16 cellular contexts compared by ENCODE assay signal in the genomic region with DNA sequence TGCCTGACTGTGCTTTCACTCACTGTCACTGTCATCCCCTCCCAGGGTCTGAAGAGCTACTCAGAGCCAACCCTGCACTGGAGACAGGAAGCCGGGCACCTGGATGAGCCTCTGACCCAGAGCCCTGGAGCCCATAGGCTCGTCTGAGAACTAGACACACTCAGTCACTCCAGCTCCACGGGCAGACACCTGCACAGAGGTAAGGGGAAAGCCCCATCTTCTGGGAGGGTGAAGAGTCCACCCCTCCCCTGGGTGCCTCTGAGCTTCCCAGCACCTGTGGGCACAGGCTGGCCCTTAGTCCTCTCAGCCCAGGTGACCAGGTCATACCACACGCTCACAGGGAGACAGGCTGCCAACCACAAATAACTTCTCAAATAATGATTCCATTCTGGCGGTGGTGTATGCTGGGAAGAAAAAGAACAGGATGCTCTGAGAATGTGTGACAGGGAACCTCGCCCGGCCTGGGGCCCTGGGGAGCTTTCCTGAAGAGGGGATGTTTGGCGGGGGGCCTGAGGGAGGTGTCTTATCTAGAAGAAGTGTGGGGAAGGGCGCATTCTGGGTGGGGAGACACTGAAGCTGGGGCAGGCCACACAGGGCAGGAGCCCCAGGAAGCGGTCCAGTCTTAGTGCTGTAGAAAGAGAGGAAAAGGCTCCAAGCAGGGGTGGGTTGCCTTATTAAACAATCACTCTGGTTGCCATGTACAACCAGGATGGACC. TPM values are rescaled to one million over a fixed set of nuclear protein-coding genes. Genes with fewer than 3 reads are reported as not detected.
A peak's percentile ranks its signal among the peaks of the same experiment; 100 is the strongest.
DNase-seq lines count a peak whose midpoint lies in the region; ATAC-seq and TF ChIP-seq lines count a peak whose summit lies in the region.
"Had no signal": no experiment of that assay in that cellular context is flagged by ENCODE, and none has a peak within 500 bp of the region (broad histone marks: within the 10 kb centered on the region; RNA-seq: fewer than 3 reads in every experiment).

No MANE protein-coding gene starts in this region.

- in situ Hi-C loops in IMR-90 (cut with MboI; ENCODE audit: low sequenced_read_pairs), result no loop called here

- H4K8ac ChIP-seq in IMR-90 (ENCODE audit: low read depth in 2 of 2, low read length in 2 of 2), result no peak overlapping the region

- no peaks in the 10 kb centered on the region for H3K4me1 ChIP-seq in IMR-90 (ENCODE audit: control insufficient read depth, insufficient read depth, low read length)
- peaks cover 0 to 9% of the 10 kb centered on the region in 2 experiments; a peak in 1 of 4 replicates for H3K4me1 ChIP-seq in SK-N-SH (ENCODE audit: control insufficient read depth in 1 of 2, insufficient read depth in 2 of 2, low read depth in 1 of 2, low read length in 1 of 2)
- H3K4me1 ChIP-seq: Caco-2 had no signal

- no peak overlapping the region for H3K9ac ChIP-seq in IMR-90 (ENCODE audit: low read depth, low read length)
- no peak overlapping the region for H3K9ac ChIP-seq in SK-N-SH

- H2AFZ ChIP-seq in IMR-90 (replicated peaks; ENCODE audit: low read length, poor library complexity) (no peak overlapping the region), SK-N-SH (ENCODE audit: low read depth) (no peak overlapping the region)

- no peak overlapping the region for H3K18ac ChIP-seq in IMR-90 (ENCODE audit: low read depth, low read length)

- H2AK9ac ChIP-seq in IMR-90 (replicated peaks; ENCODE audit: low read depth, low read length, poor library complexity), result peak overlapping the region; percentile 55

- H3K56ac ChIP-seq in IMR-90 (ENCODE audit: extremely low read depth, insufficient read depth, low read length), result no peak overlapping the region

- H3K27me3 Mint-ChIP-seq in activated naive CD8-positive, alpha-beta T cell treated with anti-CD3 and anti-CD28 coated beads, Interleukin-2, amount 10 ng/mL, durations not matched to agents 7 days and 5 days, result no peaks in the 10 kb centered on the region
- H3K27me3 Mint-ChIP-seq in activated naive CD8-positive, alpha-beta T cell treated with anti-CD3 and anti-CD28 coated beads, Interleukin-2, amount 50 U/mL, for 24 hours, result no peaks in the 10 kb centered on the region
- H3K27me3 Mint-ChIP-seq in endothelial cell (ENCODE audit: unreplicated experiment) (peaks cover 12% of the 10 kb centered on the region), type B pancreatic cell (no peaks in the 10 kb centered on the region)

- DNase-seq in activated naive CD8-positive, alpha-beta T cell treated with anti-CD3 and anti-CD28 coated beads, Interleukin-2, amount 10 ng/mL, durations not matched to agents 7 days and 5 days, result no peak
- DNase-seq in activated naive CD8-positive, alpha-beta T cell treated with anti-CD3 and anti-CD28 coated beads, Interleukin-2, amount 50 U/mL, for 24 hours, result no peak
- no peak for DNase-seq in IMR-90
- DNase-seq in endothelial cell (ENCODE audit: low spot score), result no peak
- DNase-seq in type B pancreatic cell (ENCODE audit: extremely low spot score, unreplicated experiment), result no peak
- DNase-seq in SK-N-SH, result no peak
- no peak for DNase-seq in H4 (ENCODE audit: low spot score)
- DNase-seq: C1 segment of cervical spinal cord, Caco-2, GOT3, Karpas-422, NCI-H1105 treated with DMSO at 0.1 percent for 48 hours, NCI-H187, NCI-H446 treated with DMSO at 0.1 percent for 48 hours had no signal

- H2BK15ac ChIP-seq in IMR-90 (ENCODE audit: low read depth, low read length), result no peak overlapping the region

- peaks cover 2% of the 10 kb centered on the region; the same call in 1 of the 2 replicates for H3K36me3 ChIP-seq in IMR-90 (ENCODE audit: control insufficient read depth, insufficient read depth, low read length)
- H3K36me3 ChIP-seq in SK-N-SH (replicated peaks in 1 of 2; ENCODE audit: control insufficient read depth in 1 of 2, insufficient read depth in 2 of 2, low read length in 1 of 2), result no peaks in the 10 kb centered on the region

- H3K9me1 ChIP-seq in IMR-90 (ENCODE audit: insufficient read depth, low read length), result 0 out of 2 replicates have a peak, but pooled peaks cover 5% of the 10 kb centered on the region

- TF ChIP-seq POLR2A in IMR-90 (IDR thresholded peaks at IDR 0.05; ENCODE audit: low read depth, low read length), result no peak

- H3K9me2 ChIP-seq in SK-N-SH, result no peaks in the 10 kb centered on the region

- no peak overlapping the region for H4K5ac ChIP-seq in IMR-90 (ENCODE audit: low read depth, low read length)

- H2BK5ac ChIP-seq in IMR-90 (ENCODE audit: low read depth, low read length, poor library complexity, severe bottlenecking), result no peak overlapping the region

- POLR2A ChIA-PET in activated naive CD8-positive, alpha-beta T cell treated with anti-CD3 and anti-CD28 coated beads, Interleukin-2, amount 10 ng/mL, durations not matched to agents 7 days and 5 days (lab: Charles Lee), result no interaction called here
- POLR2A ChIA-PET in IMR-90 (lab: Charles Lee; ENCODE audit: unreplicated experiment), result no interaction called here
- POLR2A ChIA-PET in SK-N-SH (lab: Yijun Ruan, JAX), result no interaction called here

- H3K79me1 ChIP-seq in IMR-90 (ENCODE audit: low read depth in 1 of 2, low read length in 2 of 2), result peaks cover 0 to 2% of the 10 kb centered on the region in 2 experiments; a peak in 1 of 4 replicates

- no peak overlapping the region for H2AK5ac ChIP-seq in IMR-90 (ENCODE audit: low read depth, low read length)

- H4K20me1 ChIP-seq in IMR-90 (ENCODE audit: insufficient read depth, low read length) (no peaks in the 10 kb centered on the region), SK-N-SH (ENCODE audit: insufficient read depth) (no peaks in the 10 kb centered on the region)

- dilution Hi-C loops in IMR-90 (cut with HindIII; ENCODE audit: low sequenced_read_pairs, unreplicated experiment), result no loop called here

- peaks cover 26% of the 10 kb centered on the region for H3K4me1 Mint-ChIP-seq in activated naive CD8-positive, alpha-beta T cell treated with anti-CD3 and anti-CD28 coated beads, Interleukin-2, amount 10 ng/mL, durations not matched to agents 7 days and 5 days
- peaks cover 5% of the 10 kb centered on the region for H3K4me1 Mint-ChIP-seq in activated naive CD8-positive, alpha-beta T cell treated with anti-CD3 and anti-CD28 coated beads, Interleukin-2, amount 50 U/mL, for 24 hours
- H3K4me1 Mint-ChIP-seq in endothelial cell (ENCODE audit: unreplicated experiment), result peaks cover 15% of the 10 kb centered on the region
- H3K4me1 Mint-ChIP-seq in type B pancreatic cell (ENCODE audit: unreplicated experiment), result peaks cover 14% of the 10 kb centered on the region

- H3K27ac ChIP-seq in IMR-90 (ENCODE audit: insufficient read depth, low read length) (no peak overlapping the region), SK-N-SH (ENCODE audit: low read depth in 2 of 2, low read length in 1 of 2) (no peak overlapping the region)
- H3K27ac ChIP-seq: HL-60 had no signal

- no peaks in the 10 kb centered on the region for H3K79me2 ChIP-seq in SK-N-SH (ENCODE audit: insufficient read depth)

- H3K9me3 ChIP-seq in IMR-90 (ENCODE audit: control insufficient read depth, insufficient read depth, low read length) (no peaks in the 10 kb centered on the region), SK-N-SH (no peaks in the 10 kb centered on the region)
- H3K9me3 ChIP-seq: Caco-2 had no signal

- no peak overlapping the region for H3K23ac ChIP-seq in IMR-90 (ENCODE audit: low read depth, low read length)

- H3K4me2 ChIP-seq in IMR-90 (ENCODE audit: low read depth, low read length) (no peak overlapping the region), SK-N-SH (no peak overlapping the region)

- intact Hi-C loops in IMR-90 (cut with micrococcal nuclease), result no loop called here

- no peak overlapping the region for H4K91ac ChIP-seq in IMR-90 (ENCODE audit: insufficient read depth, low read depth, low read length)

- H3K14ac ChIP-seq in IMR-90 (replicated peaks; ENCODE audit: low read depth, low read length), result no peak overlapping the region

- no TSS peak for BruUV-seq in IMR-90 (replicated peaks; lab: Mats Ljungman, UMichigan)

- H3F3A ChIP-seq in SK-N-SH (replicated peaks; ENCODE audit: insufficient read depth), result no peaks in the 10 kb centered on the region

- 78% methylated on average over 4 of the region's 10 CpGs; no CpG with 5 or more reads in 1 of the 2 experiments for WGBS in IMR-90 (ENCODE audit: extremely low coverage in 2 of 2, insufficient read length in 1 of 2), 2 experiments
- 91% methylated on average over 9 of the region's 10 CpGs for WGBS in SK-N-SH (ENCODE audit: low lambda C conversion rate)

- H3K4ac ChIP-seq in IMR-90 (ENCODE audit: low read depth, low read length), result no peak overlapping the region

- H3K36me3 Mint-ChIP-seq in activated naive CD8-positive, alpha-beta T cell treated with anti-CD3 and anti-CD28 coated beads, Interleukin-2, amount 10 ng/mL, durations not matched to agents 7 days and 5 days, result peaks cover 2% of the 10 kb centered on the region
- H3K36me3 Mint-ChIP-seq in activated naive CD8-positive, alpha-beta T cell treated with anti-CD3 and anti-CD28 coated beads, Interleukin-2, amount 50 U/mL, for 24 hours (ENCODE audit: low read depth), result no peaks in the 10 kb centered on the region
- peaks cover 7% of the 10 kb centered on the region for H3K36me3 Mint-ChIP-seq in endothelial cell (ENCODE audit: low read depth, unreplicated experiment)
- H3K36me3 Mint-ChIP-seq in type B pancreatic cell, result peaks cover 5% of the 10 kb centered on the region

- H3K27me3 ChIP-seq in IMR-90 (ENCODE audit: control insufficient read depth, insufficient read depth, low read length) (no peaks in the 10 kb centered on the region), SK-N-SH (ENCODE audit: insufficient read depth) (no peaks in the 10 kb centered on the region)

- TF ChIP-seq RAD21 in IMR-90 (IDR thresholded peaks at IDR 0.05; ENCODE audit: low read length) (no peak), SK-N-SH (IDR thresholded peaks at IDR 0.05; ENCODE audit: low read length) (no peak)

- H2BK20ac ChIP-seq in IMR-90 (ENCODE audit: low read depth, low read length), result no peak overlapping the region

- no peaks in the 10 kb centered on the region for H3K9me3 Mint-ChIP-seq in activated naive CD8-positive, alpha-beta T cell treated with anti-CD3 and anti-CD28 coated beads, Interleukin-2, amount 10 ng/mL, durations not matched to agents 7 days and 5 days
- H3K9me3 Mint-ChIP-seq in activated naive CD8-positive, alpha-beta T cell treated with anti-CD3 and anti-CD28 coated beads, Interleukin-2, amount 50 U/mL, for 24 hours, result no peaks in the 10 kb centered on the region
- H3K9me3 Mint-ChIP-seq in endothelial cell (ENCODE audit: unreplicated experiment) (no peaks in the 10 kb centered on the region), type B pancreatic cell (no peaks in the 10 kb centered on the region)

- H3K4me3 Mint-ChIP-seq in activated naive CD8-positive, alpha-beta T cell treated with anti-CD3 and anti-CD28 coated beads, Interleukin-2, amount 10 ng/mL, durations not matched to agents 7 days and 5 days, result no peak overlapping the region
- H3K4me3 Mint-ChIP-seq in activated naive CD8-positive, alpha-beta T cell treated with anti-CD3 and anti-CD28 coated beads, Interleukin-2, amount 50 U/mL, for 24 hours, result no peak overlapping the region
- H3K4me3 Mint-ChIP-seq in endothelial cell (ENCODE audit: unreplicated experiment), result peak overlapping the region; percentile 35
- peak overlapping the region; percentile 20 for H3K4me3 Mint-ChIP-seq in type B pancreatic cell

- peak overlapping the region; percentile 72 for H3K27ac Mint-ChIP-seq in activated naive CD8-positive, alpha-beta T cell treated with anti-CD3 and anti-CD28 coated beads, Interleukin-2, amount 10 ng/mL, durations not matched to agents 7 days and 5 days
- H3K27ac Mint-ChIP-seq in activated naive CD8-positive, alpha-beta T cell treated with anti-CD3 and anti-CD28 coated beads, Interleukin-2, amount 50 U/mL, for 24 hours, result no peak overlapping the region
- peak overlapping the region; percentile 20 for H3K27ac Mint-ChIP-seq in endothelial cell (ENCODE audit: unreplicated experiment)
- H3K27ac Mint-ChIP-seq in type B pancreatic cell, result peak overlapping the region; percentile 89

- CTCF ChIA-PET in IMR-90 (lab: Yijun Ruan, JAX) (no interaction called here), SK-N-SH (lab: Yijun Ruan, JAX) (interaction anchor here (0.6 kb wide), 1 partner anchor 25 kb away, joined by 4 read pairs; a partner anchor contains a TSS)

- H3K4me3 ChIP-seq in IMR-90 (ENCODE audit: insufficient read depth, low read depth, low read length) (no peak overlapping the region), SK-N-SH (ENCODE audit: low read depth in 2 of 2, low read length in 1 of 2) (no peak overlapping the region)

- no peak for TF ChIP-seq CTCF in IMR-90 (conservative IDR thresholded peaks at IDR 0.05; ENCODE audit: low read depth, low read length)
- TF ChIP-seq CTCF in endothelial cell (IDR thresholded peaks at IDR 0.05; ENCODE audit: unreplicated experiment), result no peak
- no peak for TF ChIP-seq CTCF in type B pancreatic cell (conservative IDR thresholded peaks at IDR 0.05)
- TF ChIP-seq CTCF in SK-N-SH (IDR thresholded peaks at IDR 0.05), result no peak

- no peak for ATAC-seq in activated naive CD8-positive, alpha-beta T cell treated with anti-CD3 and anti-CD28 coated beads, Interleukin-2, amount 10 ng/mL, durations not matched to agents 7 days and 5 days (ENCODE audit: low read depth)
- ATAC-seq in activated naive CD8-positive, alpha-beta T cell treated with anti-CD3 and anti-CD28 coated beads, Interleukin-2, amount 50 U/mL, for 24 hours, result no peak
- ATAC-seq in IMR-90 (ENCODE audit: low read depth) (no peak), GM19463 (IDR thresholded peaks at IDR 0.05; ENCODE audit: unreplicated experiment) (no peak)

- H2BK120ac ChIP-seq in IMR-90 (ENCODE audit: low read depth, low read length), result no peak overlapping the region

- no peak for TF ChIP-seq EP300 in SK-N-SH (IDR thresholded peaks at IDR 0.05; ENCODE audit: borderline replicate concordance in 1 of 2, low read depth in 1 of 2, low read length in 1 of 2)

RNA-seq across cellular contexts. Expression of a gene that starts 5.3 kb away (rescaled TPM):
- 1 to 10 TPM; 4.0 to 4.7 TPM for total RNA-seq in activated naive CD8-positive, alpha-beta T cell treated with anti-CD3 and anti-CD28 coated beads, Interleukin-2, amount 10 ng/mL, durations not matched to agents 7 days and 5 days
- total RNA-seq in IMR-90 (2012; rRNA removed) (0.83 and 0.90 TPM in 2 replicates), endothelial cell (ENCODE audit: unreplicated experiment) (3.3 TPM), type B pancreatic cell (ENCODE audit: low replicate concordance) (6.9 and 9.4 TPM in 2 replicates)
- polyA plus RNA-seq in IMR-90 (2012; rRNA removed) (2.2 and 2.6 TPM in 2 replicates), SK-N-SH (2012; rRNA removed) (5.8 and 7.9 TPM in 2 replicates)
- polyA plus RNA-seq in IMR-90 (2012; cell fraction: cytosol; rRNA removed), result 2.1 and 2.8 TPM in 2 replicates
- 3.1 and 7.3 TPM in 2 replicates for polyA plus RNA-seq in IMR-90 (2012; cell fraction: nucleus; rRNA removed; ENCODE audit: low replicate concordance)
- 3.3 and 5.5 TPM in 2 replicates for polyA plus RNA-seq in SK-N-SH (2012; cell fraction: cytosol; rRNA removed)
- polyA plus RNA-seq in SK-N-SH (2012; cell fraction: nucleus; rRNA removed), result 8.3 and 9.8 TPM in 2 replicates
- total RNA-seq in H4 (2014; rRNA removed; shearing (Covaris generic)), result 0.70 and 1.4 TPM in 2 replicates

RNA-seq across cellular contexts. Expression of a gene that starts 5.4 kb away (rescaled TPM):
- 100 to 1,000 TPM; 220 to 233 TPM for total RNA-seq in activated naive CD8-positive, alpha-beta T cell treated with anti-CD3 and anti-CD28 coated beads, Interleukin-2, amount 10 ng/mL, durations not matched to agents 7 days and 5 days
- total RNA-seq in IMR-90 (2012; rRNA removed) (36.9 and 49.7 TPM in 2 replicates), endothelial cell (ENCODE audit: unreplicated experiment) (139 TPM), type B pancreatic cell (ENCODE audit: low replicate concordance) (160 and 190 TPM in 2 replicates)
- polyA plus RNA-seq in IMR-90 (2012; rRNA removed) (67.2 and 68.9 TPM in 2 replicates), SK-N-SH (2012; rRNA removed) (37.5 and 75.2 TPM in 2 replicates)
- 118 and 156 TPM in 2 replicates for polyA plus RNA-seq in IMR-90 (2012; cell fraction: cytosol; rRNA removed)
- polyA plus RNA-seq in IMR-90 (2012; cell fraction: nucleus; rRNA removed; ENCODE audit: low replicate concordance), result 109 and 114 TPM in 2 replicates
- 57.9 and 75.1 TPM in 2 replicates for polyA plus RNA-seq in SK-N-SH (2012; cell fraction: cytosol; rRNA removed)
- polyA plus RNA-seq in SK-N-SH (2012; cell fraction: nucleus; rRNA removed), result 121 and 150 TPM in 2 replicates
- total RNA-seq in H4 (2014; rRNA removed; shearing (Covaris generic)), result 14.5 and 45.6 TPM in 2 replicates

RNA-seq across cellular contexts. Expression of a gene that starts 25.1 kb away (rescaled TPM):
- total RNA-seq in activated naive CD8-positive, alpha-beta T cell treated with anti-CD3 and anti-CD28 coated beads, Interleukin-2, amount 10 ng/mL, durations not matched to agents 7 days and 5 days, result 10 to 100 TPM; 11.1 to 11.3 TPM
- total RNA-seq in IMR-90 (2012; rRNA removed) (13.6 and 15.8 TPM in 2 replicates), endothelial cell (ENCODE audit: unreplicated experiment) (39.1 TPM), type B pancreatic cell (ENCODE audit: low replicate concordance) (16.9 and 29.2 TPM in 2 replicates)
- polyA plus RNA-seq in IMR-90 (2012; rRNA removed) (21.4 and 21.9 TPM in 2 replicates), SK-N-SH (2012; rRNA removed) (28.6 and 37.2 TPM in 2 replicates)
- polyA plus RNA-seq in IMR-90 (2012; cell fraction: cytosol; rRNA removed), result 12.5 and 16.5 TPM in 2 replicates
- polyA plus RNA-seq in IMR-90 (2012; cell fraction: nucleus; rRNA removed; ENCODE audit: low replicate concordance), result 74.1 and 148 TPM in 2 replicates
- polyA plus RNA-seq in SK-N-SH (2012; cell fraction: cytosol; rRNA removed), result 9.9 and 17.0 TPM in 2 replicates
- 123 and 141 TPM in 2 replicates for polyA plus RNA-seq in SK-N-SH (2012; cell fraction: nucleus; rRNA removed)
- total RNA-seq in H4 (2014; rRNA removed; shearing (Covaris generic)), result 5.1 and 6.4 TPM in 2 replicates

RNA-seq across cellular contexts. Expression of a gene that starts 34.7 kb away (rescaled TPM):
- 1 to 10 TPM; 9.9 TPM for total RNA-seq in activated naive CD8-positive, alpha-beta T cell treated with anti-CD3 and anti-CD28 coated beads, Interleukin-2, amount 10 ng/mL, durations not matched to agents 7 days and 5 days
- total RNA-seq in IMR-90 (2012; rRNA removed) (37.8 and 54.8 TPM in 2 replicates), endothelial cell (ENCODE audit: unreplicated experiment) (3.9 TPM), type B pancreatic cell (ENCODE audit: low replicate concordance) (7.9 and 9.6 TPM in 2 replicates)
- polyA plus RNA-seq in IMR-90 (2012; rRNA removed) (24.0 and 38.7 TPM in 2 replicates), SK-N-SH (2012; rRNA removed) (14.0 and 16.1 TPM in 2 replicates)
- 10.1 and 20.7 TPM in 2 replicates for polyA plus RNA-seq in IMR-90 (2012; cell fraction: cytosol; rRNA removed)
- 57.9 and 59.4 TPM in 2 replicates for polyA plus RNA-seq in IMR-90 (2012; cell fraction: nucleus; rRNA removed; ENCODE audit: low replicate concordance)
- 8.0 and 8.2 TPM in 2 replicates for polyA plus RNA-seq in SK-N-SH (2012; cell fraction: cytosol; rRNA removed)
- polyA plus RNA-seq in SK-N-SH (2012; cell fraction: nucleus; rRNA removed), result 28.8 and 40.7 TPM in 2 replicates
- 2.4 and 7.8 TPM in 2 replicates for total RNA-seq in H4 (2014; rRNA removed; shearing (Covaris generic))

RNA-seq across cellular contexts. Expression of a gene that starts 35.3 kb away (rescaled TPM):
- total RNA-seq in activated naive CD8-positive, alpha-beta T cell treated with anti-CD3 and anti-CD28 coated beads, Interleukin-2, amount 10 ng/mL, durations not matched to agents 7 days and 5 days, result 10 to 100 TPM; 54.0 to 54.2 TPM
- 16.3 and 18.9 TPM in 2 replicates for total RNA-seq in IMR-90 (2012; rRNA removed)
- polyA plus RNA-seq in IMR-90 (2012; rRNA removed), result 33.1 and 34.4 TPM in 2 replicates
- polyA plus RNA-seq in IMR-90 (2012; cell fraction: cytosol; rRNA removed), result 22.6 and 33.5 TPM in 2 replicates
- polyA plus RNA-seq in IMR-90 (2012; cell fraction: nucleus; rRNA removed; ENCODE audit: low replicate concordance), result 55.4 and 88.5 TPM in 2 replicates
- total RNA-seq in endothelial cell (ENCODE audit: unreplicated experiment), result 7.9 TPM
- total RNA-seq in type B pancreatic cell (ENCODE audit: low replicate concordance), result 15.3 and 21.5 TPM in 2 replicates
- polyA plus RNA-seq in SK-N-SH (2012; rRNA removed), result 15.3 and 16.5 TPM in 2 replicates
- polyA plus RNA-seq in SK-N-SH (2012; cell fraction: cytosol; rRNA removed), result 6.5 and 9.7 TPM in 2 replicates
- 27.1 and 28.3 TPM in 2 replicates for polyA plus RNA-seq in SK-N-SH (2012; cell fraction: nucleus; rRNA removed)
- 7.5 and 8.4 TPM in 2 replicates for total RNA-seq in H4 (2014; rRNA removed; shearing (Covaris generic))

Comparison
In these comparisons a context has a peak if more than half of its experiments do, and no peak if none do; other contexts are left out.
1. H3K4me3 Mint-ChIP-seq: peak in endothelial cell (single experiment) and type B pancreatic cell (single experiment); none in activated naive CD8-positive, alpha-beta T cell treated with anti-CD3 and anti-CD28 coated beads, Interleukin-2, amount 10 ng/mL, durations not matched to agents 7 days and 5 days (single experiment) and activated naive CD8-positive, alpha-beta T cell treated with anti-CD3 and anti-CD28 coated beads, Interleukin-2, amount 50 U/mL, for 24 hours (single experiment).